In genomic region chr11:38971141-38971540, GRCh38 we compare ENCODE assay signal across 22 cellular contexts.
"Had no signal": no experiment of that assay in that cellular context is flagged by ENCODE, and none has a peak within 500 bp of the region (broad histone marks: within the 10 kb centered on the region; RNA-seq: fewer than 3 reads in every experiment).

No MANE protein-coding gene starts in this region.

- H3K4me1 ChIP-seq: colonic mucosa, left lung, tibial nerve, uterus had no signal

- H3K36me3 ChIP-seq: colonic mucosa, left lung, tibial nerve, uterus, WERI-Rb-1 had no signal

- H3K4me3 ChIP-seq: colonic mucosa, left lung, tibial nerve, uterus had no signal

- H3K9me3 Mint-ChIP-seq: activated naive CD8-positive, alpha-beta T cell treated with anti-CD3 and anti-CD28 coated beads for 36 hours; brain; central memory CD8-positive, alpha-beta T cell; endodermal cell had no signal

- ATAC-seq: left lung, right cardiac atrium had no signal

- H3K9me3 ChIP-seq: colonic mucosa, left lung, tibial nerve, uterus had no signal

- H3K4me3 Mint-ChIP-seq: activated naive CD8-positive, alpha-beta T cell treated with anti-CD3 and anti-CD28 coated beads for 36 hours; brain; central memory CD8-positive, alpha-beta T cell; endodermal cell; stimulated activated naive CD8-positive, alpha-beta T cell treated with anti-CD3 and anti-CD28 coated beads, Interleukin-15, Interleukin-2, amounts not matched to agents 100 ng/mL and 50 ng/mL, for 24 hours had no signal

- H3K27ac ChIP-seq: colonic mucosa, left lung, tibial nerve, uterus, WERI-Rb-1 had no signal

- H3K27ac Mint-ChIP-seq: activated naive CD8-positive, alpha-beta T cell treated with anti-CD3 and anti-CD28 coated beads for 36 hours; brain; endodermal cell; progenitor cell of endocrine pancreas; stimulated activated naive CD8-positive, alpha-beta T cell treated with anti-CD3 and anti-CD28 coated beads, Interleukin-15, Interleukin-2, amounts not matched to agents 100 ng/mL and 50 ng/mL, for 24 hours had no signal

- H3K27me3 ChIP-seq: colonic mucosa, left lung, tibial nerve, uterus had no signal

- H3K36me3 Mint-ChIP-seq: activated naive CD8-positive, alpha-beta T cell treated with anti-CD3 and anti-CD28 coated beads for 36 hours; brain had no signal

- DNase-seq: activated CD4-positive, alpha-beta T cell treated with anti-CD3 and anti-CD28 coated beads for 1 hour; activated naive CD8-positive, alpha-beta T cell treated with anti-CD3 and anti-CD28 coated beads for 36 hours; activated T-cell treated with anti-CD3 and anti-CD28 coated beads for 4 hours; amniotic stem cell; colonic mucosa; endodermal cell; head of caudate nucleus; kidney; left lung; right cardiac atrium; small intestine; stimulated activated CD4-positive, alpha-beta T cell treated with anti-CD3 and anti-CD28 coated beads, Interleukin-15, amount 100 ng/mL, for 24 hours; stimulated activated CD4-positive, alpha-beta T cell treated with anti-CD3 and anti-CD28 coated beads, Interleukin-2, amount 100 ng/mL, for 48 hours; T-helper 2 cell; uterus; WERI-Rb-1 had no signal

- FAIRE-seq: frontal cortex, kidney had no signal

- H3K4me1 Mint-ChIP-seq: activated naive CD8-positive, alpha-beta T cell treated with anti-CD3 and anti-CD28 coated beads for 36 hours; brain; central memory CD8-positive, alpha-beta T cell; endodermal cell had no signal

- H3K27me3 Mint-ChIP-seq: activated naive CD8-positive, alpha-beta T cell treated with anti-CD3 and anti-CD28 coated beads for 36 hours; brain; central memory CD8-positive, alpha-beta T cell; progenitor cell of endocrine pancreas; stimulated activated naive CD8-positive, alpha-beta T cell treated with anti-CD3 and anti-CD28 coated beads, Interleukin-15, Interleukin-2, amounts not matched to agents 100 ng/mL and 50 ng/mL, for 24 hours had no signal
